In the genomic region with DNA sequence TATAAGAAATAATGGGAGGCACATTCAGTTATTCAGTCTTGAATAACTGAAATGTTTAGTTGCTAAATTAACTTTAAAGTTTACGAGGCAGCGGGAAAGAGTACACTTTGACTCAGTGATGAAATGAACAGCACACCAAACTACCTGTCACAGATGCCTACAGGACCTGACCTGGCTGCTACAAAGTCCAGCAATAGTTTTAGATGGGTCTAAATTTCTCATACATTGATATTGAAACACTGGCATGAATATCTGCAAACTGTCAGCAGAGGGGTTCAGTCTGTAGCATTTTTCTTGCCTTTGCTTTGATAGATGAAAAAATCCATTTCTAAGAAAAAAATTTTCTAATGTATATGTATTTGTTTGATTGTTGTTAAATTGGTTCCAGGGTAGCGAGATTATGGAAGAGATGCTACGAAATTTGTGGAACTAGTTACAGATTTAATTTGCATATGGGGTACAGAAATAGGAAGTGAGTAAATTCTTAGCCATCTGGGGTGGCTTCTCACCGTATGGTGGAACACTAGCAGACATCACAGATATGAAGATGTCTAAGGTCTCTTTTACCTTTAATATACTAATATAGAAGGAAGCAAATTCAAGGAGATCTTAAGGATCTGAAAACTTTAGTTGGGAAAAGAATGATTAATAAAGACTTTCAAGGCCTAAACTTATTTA, we compare ENCODE assay signal across 14 cellular contexts. TPM values are rescaled to one million over a fixed set of nuclear protein-coding genes. Genes with fewer than 3 reads are reported as not detected.
A peak's percentile ranks its signal among the peaks of the same experiment; 100 is the strongest.
DNase-seq lines count a peak whose midpoint lies in the region; ATAC-seq and TF ChIP-seq lines count a peak whose summit lies in the region.
"Had no signal": no experiment of that assay in that cellular context is flagged by ENCODE, and none has a peak within 500 bp of the region (broad histone marks: within the 10 kb centered on the region; RNA-seq: fewer than 3 reads in every experiment).

No MANE protein-coding gene starts in this region.

- H3K27me3 ChIP-seq in psoas muscle (ENCODE audit: insufficient read depth in 3 of 3, low read length in 2 of 3), result no peaks in the 10 kb centered on the region
- H3K27me3 ChIP-seq: brain microvascular endothelial cell had no signal

- DNase-seq in memory B cell (ENCODE audit: low spot score in 2 of 2) (peak in 1 of 2 donors; percentile 44), COR-L47 (lab: John Stamatoyannopoulos, UW) (no peak), NCI-H2196 treated with DMSO at 0.1 percent for 48 hours (lab: John Stamatoyannopoulos, UW; ENCODE audit: unreplicated experiment) (no peak), psoas muscle (no peak)
- no peak for DNase-seq in activated CD4-positive, alpha-beta T cell treated with anti-CD3 and anti-CD28 coated beads, Interleukin-2, amount 50 U/mL, for 1 hour
- DNase-seq: activated T-cell treated with anti-CD3 and anti-CD28 coated beads, Interleukin-2, amount 50 U/mL, for 72 hours; brain microvascular endothelial cell; NCI-H187; stimulated activated CD4-positive, alpha-beta T cell treated with anti-CD3 and anti-CD28 coated beads, Interleukin-15, amount 100 ng/mL, for 24 hours; stimulated activated naive CD4-positive, alpha-beta T cell treated with Interleukin-2 at 50 U/mL for 16 hours had no signal

- intact Hi-C loops in psoas muscle (cut with DNase I), result no loop called here

- H3K36me3 Mint-ChIP-seq in memory B cell, result peaks cover 15% of the 10 kb centered on the region

- peaks cover 0 to 21% of the 10 kb centered on the region in 2 donors for H3K36me3 ChIP-seq in psoas muscle (ENCODE audit: insufficient read depth in 1 of 2, low read depth in 1 of 2)
- H3K36me3 ChIP-seq: brain microvascular endothelial cell had no signal

- no peaks in the 10 kb centered on the region for H3K9me3 Mint-ChIP-seq in memory B cell
- H3K9me3 Mint-ChIP-seq: activated T-cell treated with anti-CD3 and anti-CD28 coated beads, Interleukin-2, amount 50 U/mL, for 72 hours had no signal

- H3K27me3 Mint-ChIP-seq in memory B cell, result no peaks in the 10 kb centered on the region

- H3K27ac ChIP-seq in psoas muscle, result no peak overlapping the region
- H3K27ac ChIP-seq: brain microvascular endothelial cell had no signal

- no peaks in the 10 kb centered on the region for H3K9me3 ChIP-seq in psoas muscle

- WGBS in psoas muscle, 3 donors, result 73 to 74% (median 74%) methylated on average over 5 of the region's 5 CpGs

- ATAC-seq in GM18870 (IDR thresholded peaks at IDR 0.05; ENCODE audit: unreplicated experiment) (peak; percentile 76), GM21576 (IDR thresholded peaks at IDR 0.05; ENCODE audit: unreplicated experiment) (peak; percentile 84), HG03342 (IDR thresholded peaks at IDR 0.05; ENCODE audit: unreplicated experiment) (peak; percentile 92), memory B cell (ENCODE audit: low read depth) (peak; percentile 100), psoas muscle (no peak)
- ATAC-seq: activated T-cell treated with anti-CD3 and anti-CD28 coated beads, Interleukin-2, amount 50 U/mL, for 72 hours; esophagus mucosa had no signal

- TF ChIP-seq CTCF in psoas muscle (IDR thresholded peaks at IDR 0.05), result no peak

- no peaks in the 10 kb centered on the region for H3K4me1 ChIP-seq in psoas muscle

- peak overlapping the region; percentile 50 for H3K4me3 Mint-ChIP-seq in memory B cell
- H3K4me3 Mint-ChIP-seq: activated T-cell treated with anti-CD3 and anti-CD28 coated beads, Interleukin-2, amount 50 U/mL, for 72 hours had no signal

- peaks cover 7% of the 10 kb centered on the region for H3K4me1 Mint-ChIP-seq in memory B cell

- no peak overlapping the region for H3K4me3 ChIP-seq in psoas muscle

- H3K27ac Mint-ChIP-seq in memory B cell, result peak overlapping the region; percentile 62
- H3K27ac Mint-ChIP-seq: activated T-cell treated with anti-CD3 and anti-CD28 coated beads, Interleukin-2, amount 50 U/mL, for 72 hours had no signal

RNA-seq across cellular contexts. Expression of a gene that starts 20.8 kb away (rescaled TPM):
- 1 to 10 TPM; 4.7 to 6.3 (median 6.0) TPM for total RNA-seq in psoas muscle
- polyA plus RNA-seq in psoas muscle, result 1 to 10 TPM; 2.7 to 3.7 (median 2.9) TPM

Comparison
In these comparisons a context has a peak if more than half of its experiments do, and no peak if none do; other contexts are left out.
1. ATAC-seq: peak in GM18870 (single experiment), GM21576 (single experiment), HG03342 (single experiment) and memory B cell (single experiment); none in psoas muscle (0 of 4).